8 cellular contexts compared by ENCODE assay signal in the genomic region with DNA sequence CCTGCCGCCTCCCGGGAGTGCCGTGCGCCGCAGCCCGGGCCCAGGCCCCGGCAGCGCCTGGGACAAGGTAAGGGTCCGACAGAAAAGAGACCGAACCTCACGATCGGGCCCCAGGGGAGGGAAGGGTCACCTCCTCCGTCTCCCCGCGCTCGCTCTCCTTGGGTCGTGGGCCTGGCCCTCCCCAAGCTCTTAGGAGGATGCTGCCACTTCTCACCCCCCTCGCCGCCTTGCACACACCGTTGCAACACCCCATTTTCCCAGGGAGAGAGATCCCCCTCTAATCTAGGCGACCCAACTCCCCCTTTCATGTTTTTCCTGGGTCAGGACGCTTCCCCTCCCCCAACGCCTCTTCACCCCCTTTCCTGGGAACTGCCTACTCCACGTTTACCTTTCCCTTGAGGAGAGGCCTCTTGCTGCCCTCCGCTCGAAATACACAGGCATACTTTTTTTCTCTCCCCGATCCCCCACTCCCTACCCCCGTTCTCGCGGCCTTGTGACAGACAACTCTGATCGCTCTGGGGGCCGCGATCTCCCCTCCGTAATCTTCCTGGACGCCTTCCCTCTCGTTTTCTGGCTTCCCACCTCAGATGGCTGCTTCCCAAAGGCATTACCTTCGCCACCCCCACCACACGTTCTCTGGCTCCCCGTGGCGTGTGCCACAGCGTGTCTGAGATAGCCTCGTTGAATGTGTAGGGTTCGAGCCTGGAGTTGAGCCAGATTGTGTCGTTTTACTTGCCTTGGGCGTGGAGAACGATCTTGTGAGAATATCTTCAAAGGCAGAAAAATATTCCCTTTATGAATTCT. TPM values are rescaled to one million over a fixed set of nuclear protein-coding genes. Genes with fewer than 3 reads are reported as not detected.
A peak's percentile ranks its signal among the peaks of the same experiment; 100 is the strongest.
DNase-seq lines count a peak whose midpoint lies in the region; ATAC-seq and TF ChIP-seq lines count a peak whose summit lies in the region.

No MANE protein-coding gene starts in this region.

- no peaks in the 10 kb centered on the region for H3K36me3 ChIP-seq in right atrium auricular region

- peaks cover 0 to 73% of the 10 kb centered on the region in 2 donors for H3K4me1 ChIP-seq in right atrium auricular region

- ATAC-seq in HG03039 (IDR thresholded peaks at IDR 0.05; ENCODE audit: unreplicated experiment), result no peak

- H3K9me3 ChIP-seq in right atrium auricular region, result no peaks in the 10 kb centered on the region

- in situ Hi-C loops in GM18951 (cut with MboI; ENCODE audit: low sequenced_read_pairs, unreplicated experiment), result no loop called here
- in situ Hi-C loops in KBM-7 (cut with MboI; ENCODE audit: low pct_unique_long_range_greater_than_20kb, low sequenced_read_pairs), result no loop called here

- H3K27me3 ChIP-seq in right atrium auricular region, result no peaks in the 10 kb centered on the region

- H3K27ac ChIP-seq in 22Rv1, result peak overlapping the region; percentile 97
- peak overlapping the region; percentile 96 to 99 for H3K27ac ChIP-seq in right atrium auricular region

- DNase-seq in amniotic stem cell (lab: John Stamatoyannopoulos, UW) (peak; percentile 33), right atrium auricular region (ENCODE audit: low spot score) (peak; percentile 61), retina (peak; percentile 67), KBM-7 (no peak)

- peak; percentile 27 for TF ChIP-seq POLR2A in GM18951 (IDR thresholded peaks at IDR 0.05; ENCODE audit: extremely low read depth, insufficient read depth, insufficient read length)
- TF ChIP-seq POLR2A in Raji (IDR thresholded peaks at IDR 0.05; ENCODE audit: insufficient read depth, low read depth, low read length), result peak; percentile 10; the same call in 1 of the 2 replicates

- H3K4me3 ChIP-seq in right atrium auricular region, result peak overlapping the region; percentile 90

- TF ChIP-seq CTCF in 22Rv1 (IDR thresholded peaks at IDR 0.05) (no peak), right atrium auricular region (IDR thresholded peaks at IDR 0.05) (no peak)

RNA-seq across cellular contexts. Expression of a gene that starts 0.7 kb away (rescaled TPM):
- total RNA-seq in right atrium auricular region, result 10 to 100 TPM; 36.9 to 49.4 TPM

RNA-seq across cellular contexts. Expression of a gene that starts 35.3 kb away (rescaled TPM):
- total RNA-seq in right atrium auricular region, result 10 to 100 TPM; 28.4 to 30.5 TPM
